8 cellular contexts compared by ENCODE assay signal in genomic region chr1:234600418-234601216, GRCh38. TPM values are rescaled to one million over a fixed set of nuclear protein-coding genes. Genes with fewer than 3 reads are reported as not detected.
DNase-seq lines count a peak whose midpoint lies in the region; ATAC-seq and TF ChIP-seq lines count a peak whose summit lies in the region.

No MANE protein-coding gene starts in this region.

- H3K27ac ChIP-seq in smooth muscle cell (ENCODE audit: low read depth) = peak overlapping the region; percentile 97

- H3K27me3 ChIP-seq in smooth muscle cell (ENCODE audit: low read depth) = no peaks in the 10 kb centered on the region

- H3K79me2 ChIP-seq in smooth muscle cell (ENCODE audit: low read depth) = peaks cover 37% of the 10 kb centered on the region

- DNase-seq in Ammon's horn (ENCODE audit: low spot score) (peak; percentile 60), NCI-H1694 treated with DMSO at 0.1 percent for 48 hours (lab: John Stamatoyannopoulos, UW) (peak; percentile 88), astrocyte of the cerebellum (ENCODE audit: low read depth) (peak; percentile 83), inferior parietal cortex (ENCODE audit: extremely low spot score) (peak; percentile 75), smooth muscle cell (lab: John Stamatoyannopoulos, UW; ENCODE audit: unreplicated experiment) (no peak), iPS-NIHi11 (ENCODE audit: low spot score) (no peak)

- peak overlapping the region; percentile 99 for H3K4me2 ChIP-seq in smooth muscle cell

- no peak overlapping the region for H2AFZ ChIP-seq in smooth muscle cell (ENCODE audit: low read depth)

- peaks cover 15% of the 10 kb centered on the region for H4K20me1 ChIP-seq in smooth muscle cell (ENCODE audit: low read depth)

- H3K4me1 ChIP-seq in smooth muscle cell (ENCODE audit: low read depth) = peaks cover 56% of the 10 kb centered on the region

- in situ Hi-C loops in astrocyte of the cerebellum (cut with HindIII; ENCODE audit: low sequenced_read_pairs) = loop anchor here (5.0 kb wide), 1 partner anchor 357 kb away; no protein-coding TSS in a partner anchor

- ATAC-seq in GM18867 (IDR thresholded peaks at IDR 0.05; ENCODE audit: unreplicated experiment) = peak; percentile 20
- no peak for ATAC-seq in HG03045 (IDR thresholded peaks at IDR 0.05; ENCODE audit: unreplicated experiment)

- peak overlapping the region; percentile 33 for H3K4me3 ChIP-seq in astrocyte of the cerebellum (ENCODE audit: low read depth, low read length)
- H3K4me3 ChIP-seq in smooth muscle cell = peak overlapping the region; percentile 82

- H3K9me3 ChIP-seq in smooth muscle cell (replicated peaks; ENCODE audit: low read depth) = no peaks in the 10 kb centered on the region

- peak overlapping the region; percentile 60 for H3K9ac ChIP-seq in smooth muscle cell (ENCODE audit: low read depth)

- TF ChIP-seq CTCF in astrocyte of the cerebellum (IDR thresholded peaks at IDR 0.05; ENCODE audit: low read depth, low read length, missing control alignments) = no peak
- no peak for TF ChIP-seq CTCF in smooth muscle cell (IDR thresholded peaks at IDR 0.05; ENCODE audit: borderline replicate concordance, insufficient read depth, poor library complexity, severe bottlenecking)

- WGBS in smooth muscle cell (ENCODE audit: low lambda C conversion rate) = 8% methylated on average over 11 of the region's 11 CpGs

- H3F3A ChIP-seq in smooth muscle cell (ENCODE audit: low read depth) = peaks cover 42% of the 10 kb centered on the region

- H3K36me3 ChIP-seq in smooth muscle cell (ENCODE audit: low read depth) = no peaks in the 10 kb centered on the region

RNA-seq across cellular contexts. Expression of gene IRF2BP2, which starts 9.4 kb away (rescaled TPM):
- 89.5 and 101 TPM in 2 replicates for total RNA-seq in smooth muscle cell
- polyA plus RNA-seq in smooth muscle cell = 40.3 and 44.5 TPM in 2 replicates

Comparison
In these comparisons a context has a peak if more than half of its experiments do, and no peak if none do; other contexts are left out.
1. DNase-seq: peak in Ammon's horn (single experiment), NCI-H1694 treated with DMSO at 0.1 percent for 48 hours (single experiment), astrocyte of the cerebellum (single experiment) and inferior parietal cortex (single experiment); none in smooth muscle cell (single experiment) and iPS-NIHi11 (single experiment).